In genomic region chr10:131706952-131707351, GRCh38 we compare ENCODE assay signal across 28 cellular contexts.
"Had no signal": no experiment of that assay in that cellular context is flagged by ENCODE, and none has a peak within 500 bp of the region (broad histone marks: within the 10 kb centered on the region; RNA-seq: fewer than 3 reads in every experiment).

No MANE protein-coding gene starts in this region.

- H3K4me3 Mint-ChIP-seq: activated naive CD4-positive, alpha-beta T cell treated with anti-CD3 and anti-CD28 coated beads, Interleukin-2, amount 10 ng/mL, durations not matched to agents 7 days and 5 days; activated naive CD8-positive, alpha-beta T cell treated with anti-CD3 and anti-CD28 coated beads, Interleukin-2, amount 10 ng/mL, durations not matched to agents 7 days and 5 days; activated T-helper 1 cell treated with anti-CD3 and anti-CD28 coated beads, Interleukin-12 subunit alpha, Interleukin-12 subunit beta, Interleukin-2, Interleukin-4 antibody, amounts not matched to agents 30 ng/mL and 10 ng/mL and 1 ng/mL, durations not matched to agents 14 hours and 24 hours and 36 hours; brain; endodermal cell; nephron progenitor cell had no signal

- H3K27ac ChIP-seq: ascending aorta, cardiac muscle cell, lower lobe of right lung, neutrophil, ovary, tibial nerve, uterus, VCaP had no signal

- FAIRE-seq: kidney, TTC549 had no signal

- H3K4me1 Mint-ChIP-seq: activated naive CD4-positive, alpha-beta T cell treated with anti-CD3 and anti-CD28 coated beads, Interleukin-2, amount 10 ng/mL, durations not matched to agents 7 days and 5 days; activated naive CD8-positive, alpha-beta T cell treated with anti-CD3 and anti-CD28 coated beads, Interleukin-2, amount 10 ng/mL, durations not matched to agents 7 days and 5 days; endodermal cell had no signal

- H3K27ac Mint-ChIP-seq: activated naive CD4-positive, alpha-beta T cell treated with anti-CD3 and anti-CD28 coated beads, Interleukin-2, amount 10 ng/mL, durations not matched to agents 7 days and 5 days; activated naive CD8-positive, alpha-beta T cell treated with anti-CD3 and anti-CD28 coated beads, Interleukin-2, amount 10 ng/mL, durations not matched to agents 7 days and 5 days; activated T-helper 1 cell treated with anti-CD3 and anti-CD28 coated beads, Interleukin-12 subunit alpha, Interleukin-12 subunit beta, Interleukin-2, Interleukin-4 antibody, amounts not matched to agents 30 ng/mL and 10 ng/mL and 1 ng/mL, durations not matched to agents 14 hours and 24 hours and 36 hours; brain; endodermal cell; nephron progenitor cell; progenitor cell of endocrine pancreas had no signal

- H3K9me3 ChIP-seq: neutrophil, uterus had no signal

- H3K36me3 Mint-ChIP-seq: activated naive CD4-positive, alpha-beta T cell treated with anti-CD3 and anti-CD28 coated beads, Interleukin-2, amount 10 ng/mL, durations not matched to agents 7 days and 5 days; activated naive CD8-positive, alpha-beta T cell treated with anti-CD3 and anti-CD28 coated beads, Interleukin-2, amount 10 ng/mL, durations not matched to agents 7 days and 5 days; brain had no signal

- ATAC-seq: esophagus mucosa, left colon, lower lobe of right lung, mucosa of descending colon had no signal

- H3K36me3 ChIP-seq: ascending aorta, cardiac muscle cell, lower lobe of right lung, neutrophil, ovary, tibial nerve, uterus had no signal

- DNase-seq: activated CD4-positive, alpha-beta T cell treated with anti-CD3 and anti-CD28 coated beads for 48 hours; activated CD4-positive, alpha-beta T cell treated with anti-CD3 and anti-CD28 coated beads, Interleukin-2, amount 50 U/mL, for 48 hours; activated gamma-delta T cell; activated naive CD4-positive, alpha-beta T cell treated with anti-CD3 and anti-CD28 coated beads, Interleukin-2, amount 10 ng/mL, durations not matched to agents 7 days and 5 days; activated naive CD8-positive, alpha-beta T cell treated with anti-CD3 and anti-CD28 coated beads, Interleukin-2, amount 10 ng/mL, durations not matched to agents 7 days and 5 days; foreskin fibroblast; hippocampal formation; kidney; left colon; lower lobe of right lung; mesendoderm; mucosa of descending colon; nephron progenitor cell; ovary; stimulated activated CD4-positive, alpha-beta T cell treated with anti-CD3 and anti-CD28 coated beads, Interleukin-2, amount 100 ng/mL, for 48 hours; stimulated activated naive CD4-positive, alpha-beta T cell treated with Interleukin-2 at 50 U/mL for 16 hours had no signal

- H3K27me3 Mint-ChIP-seq: activated naive CD4-positive, alpha-beta T cell treated with anti-CD3 and anti-CD28 coated beads, Interleukin-2, amount 10 ng/mL, durations not matched to agents 7 days and 5 days; activated naive CD8-positive, alpha-beta T cell treated with anti-CD3 and anti-CD28 coated beads, Interleukin-2, amount 10 ng/mL, durations not matched to agents 7 days and 5 days had no signal

- H3K4me1 ChIP-seq: ascending aorta, lower lobe of right lung, tibial nerve, uterus had no signal

- H3K4me3 ChIP-seq: ascending aorta, cardiac muscle cell, lower lobe of right lung, mucosa of descending colon, ovary, tibial nerve, uterus had no signal

- H3K27me3 ChIP-seq: ascending aorta, cardiac muscle cell, neutrophil, ovary, tibial nerve, uterus had no signal
